In genomic region chrX:70433848-70434351, GRCh38 we compare ENCODE assay signal across 1 cellular context.
TF ChIP-seq lines count a peak whose summit lies in the region.

No MANE protein-coding gene starts in this region.

TF ChIP-seq in HepG2, 621 proteins besides CTCF, POLR2A, EP300 and RAD21 (continued from another document and continues in another):
- TF ChIP-seq ARID5B (CRISPR knock-in tag; IDR thresholded peaks at IDR 0.05) (peak; percentile 55; the same call in 1 of the 2 replicates), ZNF780A (CRISPR knock-in tag; IDR thresholded peaks at IDR 0.05) (no peak), ZNF749 (CRISPR knock-in tag; IDR thresholded peaks at IDR 0.05; ENCODE audit: borderline replicate concordance) (no peak), HNF4A (CRISPR knock-in tag; IDR thresholded peaks at IDR 0.05) (peak; percentile 90), HDAC2 (CRISPR knock-in tag; IDR thresholded peaks at IDR 0.05) (peak; percentile 44; the same call in 1 of the 2 replicates), ZBTB21 (CRISPR knock-in tag; IDR thresholded peaks at IDR 0.05) (peak; percentile 64), RFXAP (CRISPR knock-in tag; IDR thresholded peaks at IDR 0.05; ENCODE audit: borderline replicate concordance) (0 out of 2 replicates have a peak, but pooled peaks have one; percentile 44), MED1 (CRISPR knock-in tag; IDR thresholded peaks at IDR 0.05) (peak; percentile 38; the same call in 1 of the 2 replicates), ZGPAT (CRISPR knock-in tag; IDR thresholded peaks at IDR 0.05) (peak; percentile 30; the same call in 1 of the 2 replicates), XRCC5 (optimal IDR thresholded peaks at IDR 0.05; ENCODE audit: low read length) (peak; percentile 40), SIN3A (IDR thresholded peaks at IDR 0.05; ENCODE audit: borderline replicate concordance, low read depth, low read length) (no peak; the same call in 1 of the 2 replicates), YEATS2 (CRISPR knock-in tag; IDR thresholded peaks at IDR 0.05; ENCODE audit: borderline replicate concordance) (peak; percentile 49; the same call in 1 of the 2 replicates), NCOR1 (IDR thresholded peaks at IDR 0.05; ENCODE audit: borderline replicate concordance, low read length) (peak; percentile 55; the same call in 1 of the 2 replicates), FOXO1 (CRISPR knock-in tag; IDR thresholded peaks at IDR 0.05) (0 out of 2 replicates have a peak, but pooled peaks have one; percentile 32), SRY (CRISPR knock-in tag; IDR thresholded peaks at IDR 0.05) (0 out of 2 replicates have a peak, but pooled peaks have one; percentile 21), FOSL2 (CRISPR knock-in tag; IDR thresholded peaks at IDR 0.05) (peak; percentile 33; the same call in 1 of the 2 replicates), MYC (CRISPR knock-in tag; IDR thresholded peaks at IDR 0.05; ENCODE audit: borderline replicate concordance) (peak; percentile 39), ZNF34 (CRISPR knock-in tag; IDR thresholded peaks at IDR 0.05; ENCODE audit: borderline replicate concordance) (0 out of 2 replicates have a peak, but pooled peaks have one; percentile 38), ZNF430 (CRISPR knock-in tag; IDR thresholded peaks at IDR 0.05) (0 out of 2 replicates have a peak, but pooled peaks have one; percentile 34), HNF4G (IDR thresholded peaks at IDR 0.05; ENCODE audit: borderline replicate concordance, low read depth, low read length) (0 out of 2 replicates have a peak, but pooled peaks have one; percentile 42), HNF4G (CRISPR knock-in tag; IDR thresholded peaks at IDR 0.05; ENCODE audit: borderline replicate concordance, low read depth) (peak; percentile 69; the same call in 1 of the 2 replicates), CREB1 (IDR thresholded peaks at IDR 0.05) (peak; percentile 88), CREB1 (CRISPR knock-in tag; IDR thresholded peaks at IDR 0.05) (peak; percentile 73), TEAD3 (CRISPR knock-in tag; optimal IDR thresholded peaks at IDR 0.05; ENCODE audit: borderline replicate concordance) (peak; percentile 36), HNRNPL (IDR thresholded peaks at IDR 0.05; ENCODE audit: low read depth, low read length) (0 out of 2 replicates have a peak, but pooled peaks have one; percentile 32), ETV5 (CRISPR knock-in tag; IDR thresholded peaks at IDR 0.05; ENCODE audit: borderline replicate concordance) (peak; percentile 54), PAXIP1 (CRISPR knock-in tag; conservative IDR thresholded peaks at IDR 0.05) (peak; percentile 59; the same call in 1 of the 2 replicates), GATAD1 (CRISPR knock-in tag; IDR thresholded peaks at IDR 0.05) (peak; percentile 66), NR3C1 (CRISPR knock-in tag; IDR thresholded peaks at IDR 0.05) (no peak), SAP130 (CRISPR knock-in tag; IDR thresholded peaks at IDR 0.05; ENCODE audit: low read depth) (peak; percentile 69), SP5 (CRISPR knock-in tag; IDR thresholded peaks at IDR 0.05; ENCODE audit: borderline replicate concordance, low read depth) (0 out of 2 replicates have a peak, but pooled peaks have one; percentile 12), SIX4 (CRISPR knock-in tag; IDR thresholded peaks at IDR 0.05) (no peak), KDM2A (CRISPR knock-in tag; IDR thresholded peaks at IDR 0.05; ENCODE audit: borderline replicate concordance, low read depth) (peak; percentile 73), PHF8 (CRISPR knock-in tag; IDR thresholded peaks at IDR 0.05) (peak; percentile 54; the same call in 1 of the 2 replicates), HNRNPLL (IDR thresholded peaks at IDR 0.05; ENCODE audit: low read depth, low read length, poor library complexity, severe bottlenecking) (peak; percentile 97), TBX2 (CRISPR knock-in tag; IDR thresholded peaks at IDR 0.05; ENCODE audit: borderline replicate concordance) (0 out of 2 replicates have a peak, but pooled peaks have one; percentile 7), ZNF136 (CRISPR knock-in tag; IDR thresholded peaks at IDR 0.05; ENCODE audit: low read depth) (no peak), ZMYM4 (CRISPR knock-in tag; IDR thresholded peaks at IDR 0.05) (peak; percentile 62), ZNF225 (CRISPR knock-in tag; IDR thresholded peaks at IDR 0.05) (no peak), HDAC1 (CRISPR knock-in tag; IDR thresholded peaks at IDR 0.05) (peak; percentile 74), POGZ (CRISPR knock-in tag; IDR thresholded peaks at IDR 0.05) (peak; percentile 59; the same call in 1 of the 2 replicates), ZNF574 (CRISPR knock-in tag; IDR thresholded peaks at IDR 0.05) (peak; percentile 56), YEATS4 (CRISPR knock-in tag; IDR thresholded peaks at IDR 0.05; ENCODE audit: borderline replicate concordance) (0 out of 2 replicates have a peak, but pooled peaks have one; percentile 35), ESRRA (CRISPR knock-in tag; IDR thresholded peaks at IDR 0.05; ENCODE audit: low read depth) (peak; percentile 81), POLR2G (IDR thresholded peaks at IDR 0.05; ENCODE audit: low read depth, low read length) (peak; percentile 42; the same call in 1 of the 2 replicates), GFI1 (CRISPR knock-in tag; IDR thresholded peaks at IDR 0.05; ENCODE audit: borderline replicate concordance) (peak; percentile 18; the same call in 1 of the 2 replicates)
- TF ChIP-seq, protein P1, sequence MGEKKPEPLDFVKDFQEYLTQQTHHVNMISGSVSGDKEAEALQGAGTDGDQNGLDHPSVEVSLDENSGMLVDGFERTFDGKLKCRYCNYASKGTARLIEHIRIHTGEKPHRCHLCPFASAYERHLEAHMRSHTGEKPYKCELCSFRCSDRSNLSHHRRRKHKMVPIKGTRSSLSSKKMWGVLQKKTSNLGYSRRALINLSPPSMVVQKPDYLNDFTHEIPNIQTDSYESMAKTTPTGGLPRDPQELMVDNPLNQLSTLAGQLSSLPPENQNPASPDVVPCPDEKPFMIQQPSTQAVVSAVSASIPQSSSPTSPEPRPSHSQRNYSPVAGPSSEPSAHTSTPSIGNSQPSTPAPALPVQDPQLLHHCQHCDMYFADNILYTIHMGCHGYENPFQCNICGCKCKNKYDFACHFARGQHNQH (CRISPR knock-in tag; IDR thresholded peaks at IDR 0.05): 0 out of 2 replicates have a peak, but pooled peaks have one; percentile 26
- TF ChIP-seq, protein P2, sequence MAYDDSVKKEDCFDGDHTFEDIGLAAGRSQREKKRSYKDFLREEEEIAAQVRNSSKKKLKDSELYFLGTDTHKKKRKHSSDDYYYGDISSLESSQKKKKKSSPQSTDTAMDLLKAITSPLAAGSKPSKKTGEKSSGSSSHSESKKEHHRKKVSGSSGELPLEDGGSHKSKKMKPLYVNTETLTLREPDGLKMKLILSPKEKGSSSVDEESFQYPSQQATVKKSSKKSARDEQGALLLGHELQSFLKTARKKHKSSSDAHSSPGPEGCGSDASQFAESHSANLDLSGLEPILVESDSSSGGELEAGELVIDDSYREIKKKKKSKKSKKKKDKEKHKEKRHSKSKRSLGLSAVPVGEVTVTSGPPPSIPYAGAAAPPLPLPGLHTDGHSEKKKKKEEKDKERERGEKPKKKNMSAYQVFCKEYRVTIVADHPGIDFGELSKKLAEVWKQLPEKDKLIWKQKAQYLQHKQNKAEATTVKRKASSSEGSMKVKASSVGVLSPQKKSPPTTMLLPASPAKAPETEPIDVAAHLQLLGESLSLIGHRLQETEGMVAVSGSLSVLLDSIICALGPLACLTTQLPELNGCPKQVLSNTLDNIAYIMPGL (CRISPR knock-in tag; IDR thresholded peaks at IDR 0.05; ENCODE audit: borderline replicate concordance in 1 of 2, low read depth in 1 of 2): peak; percentile 53 to 65; a peak in 3 of 4 replicates
- TF ChIP-seq, protein P3, sequence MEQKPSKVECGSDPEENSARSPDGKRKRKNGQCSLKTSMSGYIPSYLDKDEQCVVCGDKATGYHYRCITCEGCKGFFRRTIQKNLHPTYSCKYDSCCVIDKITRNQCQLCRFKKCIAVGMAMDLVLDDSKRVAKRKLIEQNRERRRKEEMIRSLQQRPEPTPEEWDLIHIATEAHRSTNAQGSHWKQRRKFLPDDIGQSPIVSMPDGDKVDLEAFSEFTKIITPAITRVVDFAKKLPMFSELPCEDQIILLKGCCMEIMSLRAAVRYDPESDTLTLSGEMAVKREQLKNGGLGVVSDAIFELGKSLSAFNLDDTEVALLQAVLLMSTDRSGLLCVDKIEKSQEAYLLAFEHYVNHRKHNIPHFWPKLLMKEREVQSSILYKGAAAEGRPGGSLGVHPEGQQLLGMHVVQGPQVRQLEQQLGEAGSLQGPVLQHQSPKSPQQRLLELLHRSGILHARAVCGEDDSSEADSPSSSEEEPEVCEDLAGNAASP (CRISPR knock-in tag; IDR thresholded peaks at IDR 0.05; ENCODE audit: borderline replicate concordance): peak; percentile 82
